In genomic region chr17:60863892-60864673, GRCh38 we compare ENCODE assay signal across 13 cellular contexts.
DNase-seq lines count a peak whose midpoint lies in the region; ATAC-seq and TF ChIP-seq lines count a peak whose summit lies in the region.
"Had no signal": no experiment of that assay in that cellular context is flagged by ENCODE, and none has a peak within 500 bp of the region (broad histone marks: within the 10 kb centered on the region; RNA-seq: fewer than 3 reads in every experiment).

No MANE protein-coding gene starts in this region.

- peak overlapping the region in 6 of 8 donors; percentile 36 to 83 (median 64) for H3K27ac Mint-ChIP-seq in CD8-positive, alpha-beta memory T cell
- H3K27ac Mint-ChIP-seq in HFFc6 (peak overlapping the region; percentile 10; the same call in 1 of the 2 replicates), WTC11 (no peak overlapping the region)

- no peak for DNase-seq in CD8-positive, alpha-beta memory T cell
- DNase-seq in HFFc6, result no peak
- peak; percentile 57 for DNase-seq in SKM-1 (lab: John Stamatoyannopoulos, UW; ENCODE audit: unreplicated experiment)
- peak; percentile 66 for DNase-seq in fibroblast of the aortic adventitia (ENCODE audit: low read depth)
- DNase-seq in WTC11 (ENCODE audit: low spot score), result no peak
- DNase-seq in activated CD8-positive, alpha-beta memory T cell treated with anti-CD3 and anti-CD28 coated beads for 24 hours, result no peak
- DNase-seq in mammary epithelial cell, result no peak
- DNase-seq: DMS 273 treated with DMSO at 0.1 percent for 48 hours, erythroblast, NCI-H146, SJCRH30, testis had no signal

- peak overlapping the region in 6 of 7 donors; percentile 51 to 84 (median 72) for H3K4me3 Mint-ChIP-seq in CD8-positive, alpha-beta memory T cell
- no peak overlapping the region for H3K4me3 Mint-ChIP-seq in HFFc6
- no peak overlapping the region for H3K4me3 Mint-ChIP-seq in WTC11

- no peak overlapping the region for H3K4me3 ChIP-seq in CD8-positive, alpha-beta memory T cell (ENCODE audit: low read length)
- H3K4me3 ChIP-seq in fibroblast of the aortic adventitia (ENCODE audit: low read depth, low read length) (no peak overlapping the region), mammary epithelial cell (replicated peaks in 1 of 3; ENCODE audit: insufficient read depth in 1 of 3, low read depth in 2 of 3, low read length in 3 of 3) (no peak overlapping the region)
- H3K4me3 ChIP-seq: SJCRH30, testis had no signal

- H3K4me2 ChIP-seq in mammary epithelial cell (ENCODE audit: insufficient read depth, low read depth, low read length), result no peak overlapping the region

- dilution Hi-C loops in mammary epithelial cell (cut with HindIII; ENCODE audit: low sequenced_read_pairs), result no loop called here

- H3K9me3 Mint-ChIP-seq in CD8-positive, alpha-beta memory T cell, result no peaks in the 10 kb centered on the region
- H3K9me3 Mint-ChIP-seq in HFFc6, result no peaks in the 10 kb centered on the region
- no peaks in the 10 kb centered on the region for H3K9me3 Mint-ChIP-seq in WTC11

- TF ChIP-seq CTCF in HFFc6 (IDR thresholded peaks at IDR 0.05) (no peak), fibroblast of the aortic adventitia (IDR thresholded peaks at IDR 0.05; ENCODE audit: insufficient read depth, low read length) (no peak), WTC11 (IDR thresholded peaks at IDR 0.05) (no peak), mammary epithelial cell (conservative IDR thresholded peaks at IDR 0.05 in 1 of 2, IDR thresholded peaks at IDR 0.05 in 1 of 2; ENCODE audit: extremely low read depth in 1 of 2, insufficient read depth in 1 of 2, low read depth in 1 of 2, low read length in 2 of 2) (no peak)

- no peak overlapping the region for H3K27ac ChIP-seq in CD8-positive, alpha-beta memory T cell (ENCODE audit: low read depth, low read length)
- no peak overlapping the region for H3K27ac ChIP-seq in mammary epithelial cell (ENCODE audit: insufficient read depth, low read depth, low read length)
- H3K27ac ChIP-seq: SJCRH30, testis had no signal

- no peaks in the 10 kb centered on the region for H4K20me1 ChIP-seq in mammary epithelial cell (ENCODE audit: insufficient read depth, low read length)

- 69% methylated on average over 4 of the region's 4 CpGs for WGBS in mammary epithelial cell (ENCODE audit: low coverage, missing lambda C conversion rate)

- no peaks in the 10 kb centered on the region for H3K27me3 ChIP-seq in CD8-positive, alpha-beta memory T cell (ENCODE audit: insufficient read depth, low read length, poor library complexity, severe bottlenecking)
- no peaks in the 10 kb centered on the region for H3K27me3 ChIP-seq in mammary epithelial cell (ENCODE audit: insufficient read depth, low read length)
- H3K27me3 ChIP-seq: SJCRH30, testis had no signal

- no peak overlapping the region for H2AFZ ChIP-seq in mammary epithelial cell (ENCODE audit: low read depth, low read length)

- no peaks in the 10 kb centered on the region for H3K27me3 Mint-ChIP-seq in CD8-positive, alpha-beta memory T cell
- H3K27me3 Mint-ChIP-seq in HFFc6 (ENCODE audit: insufficient read depth) (no peaks in the 10 kb centered on the region), WTC11 (ENCODE audit: low read depth) (no peaks in the 10 kb centered on the region)

- no peak for ATAC-seq in WTC11
- ATAC-seq in GM21381 (IDR thresholded peaks at IDR 0.05; ENCODE audit: unreplicated experiment), result no peak

- POLR2A ChIA-PET in CD8-positive, alpha-beta memory T cell (lab: Charles Lee), result no interaction called here
- POLR2A ChIA-PET in WTC11 (lab: Charles Lee), result no interaction called here

- peaks cover 5 to 13% (median 7%) of the 10 kb centered on the region in 3 donors for H3K36me3 Mint-ChIP-seq in CD8-positive, alpha-beta memory T cell
- H3K36me3 Mint-ChIP-seq in HFFc6 (ENCODE audit: low read depth), result no peaks in the 10 kb centered on the region
- no peaks in the 10 kb centered on the region for H3K36me3 Mint-ChIP-seq in WTC11

- no peaks in the 10 kb centered on the region for H3K79me2 ChIP-seq in mammary epithelial cell (ENCODE audit: insufficient read depth, low read length)

- in situ Hi-C loops in mammary epithelial cell (cut with MboI; ENCODE audit: low sequenced_read_pairs in 2 of 2), result no loop called here

- H3K4me1 Mint-ChIP-seq in CD8-positive, alpha-beta memory T cell, result peaks cover 27 to 38% (median 36%) of the 10 kb centered on the region in 3 donors
- H3K4me1 Mint-ChIP-seq in HFFc6 (ENCODE audit: low read depth), result peaks cover 13% of the 10 kb centered on the region
- no peaks in the 10 kb centered on the region for H3K4me1 Mint-ChIP-seq in WTC11

- no peaks in the 10 kb centered on the region for H3K9me3 ChIP-seq in CD8-positive, alpha-beta memory T cell (ENCODE audit: low read length)
- no peaks in the 10 kb centered on the region for H3K9me3 ChIP-seq in mammary epithelial cell (replicated peaks; ENCODE audit: insufficient read depth, low read length)
- H3K9me3 ChIP-seq: SJCRH30, testis had no signal

- no peaks in the 10 kb centered on the region for H3K36me3 ChIP-seq in CD8-positive, alpha-beta memory T cell (ENCODE audit: insufficient read depth, low read length)
- H3K36me3 ChIP-seq in mammary epithelial cell (ENCODE audit: insufficient read depth, low read length), result no peaks in the 10 kb centered on the region
- H3K36me3 ChIP-seq: SJCRH30 had no signal

- H3K9ac ChIP-seq in mammary epithelial cell (ENCODE audit: insufficient read depth, low read length), result no peak overlapping the region

- intact Hi-C loops in mammary epithelial cell (cut with micrococcal nuclease), result no loop called here

- CTCF ChIA-PET in CD8-positive, alpha-beta memory T cell (lab: Charles Lee), result no interaction called here
- CTCF ChIA-PET in WTC11 (lab: Charles Lee), result no interaction called here
- CTCF ChIA-PET in mammary epithelial cell (lab: Charles Lee; ENCODE audit: low non-redundant PET), result no interaction called here

- BruUV-seq in mammary epithelial cell (replicated peaks; lab: Mats Ljungman, UMichigan), result no TSS peak

- H3K4me1 ChIP-seq in CD8-positive, alpha-beta memory T cell (ENCODE audit: insufficient read depth, low read length), result peaks cover 8% of the 10 kb centered on the region
- H3K4me1 ChIP-seq in mammary epithelial cell (ENCODE audit: insufficient read depth, low read length), result no peaks in the 10 kb centered on the region
- H3K4me1 ChIP-seq: SJCRH30, testis had no signal

TF ChIP-seq in WTC11, 78 proteins besides CTCF, POLR2A, EP300 and RAD21:
- no peak for TF ChIP-seq ZNF532 (CRISPR knock-in tag; IDR thresholded peaks at IDR 0.05; ENCODE audit: borderline replicate concordance)
- no peak for TF ChIP-seq FOXP4 (CRISPR knock-in tag; IDR thresholded peaks at IDR 0.05)
- TF ChIP-seq CREB1 (CRISPR knock-in tag; IDR thresholded peaks at IDR 0.05), result no peak
- TF ChIP-seq GABPB1 (CRISPR knock-in tag; IDR thresholded peaks at IDR 0.05), result no peak
- no peak for TF ChIP-seq ZMAT4 (CRISPR knock-in tag; IDR thresholded peaks at IDR 0.05)
- no peak for TF ChIP-seq ELF4 (CRISPR knock-in tag; IDR thresholded peaks at IDR 0.05; ENCODE audit: low read depth)

Comparison
In these comparisons a context has a peak if more than half of its experiments do, and no peak if none do; other contexts are left out.
1. DNase-seq: peak in SKM-1 (single experiment) and fibroblast of the aortic adventitia (single experiment); none in CD8-positive, alpha-beta memory T cell (0 of 5), HFFc6 (single experiment), WTC11 (single experiment), activated CD8-positive, alpha-beta memory T cell treated with anti-CD3 and anti-CD28 coated beads for 24 hours (single experiment) and mammary epithelial cell (single experiment).
2. H3K4me3 Mint-ChIP-seq: peak in CD8-positive, alpha-beta memory T cell (6 of 7); none in HFFc6 (single experiment) and WTC11 (single experiment).